Comparison of ENCODE assay signal across 1 cellular context in genomic region chr22:50193621-50194020, GRCh38.
TF ChIP-seq lines count a peak whose summit lies in the region.

No MANE protein-coding gene starts in this region.

TF ChIP-seq in HEK293, 187 proteins besides CTCF, POLR2A, EP300 and RAD21 (continued from another document):
- TF ChIP-seq ZNF280D (tag by site-specific recombination; IDR thresholded peaks at IDR 0.05) (no peak), ZNF311 (tag by site-specific recombination; IDR thresholded peaks at IDR 0.05; ENCODE audit: borderline replicate concordance) (no peak), ZNF19 (tag by site-specific recombination; IDR thresholded peaks at IDR 0.05; ENCODE audit: low read depth) (no peak), ZNF777 (tag by site-specific recombination; IDR thresholded peaks at IDR 0.05; ENCODE audit: borderline replicate concordance) (no peak), ZNF292 (tag by site-specific recombination; IDR thresholded peaks at IDR 0.05; ENCODE audit: borderline replicate concordance, low read depth) (no peak), HOXC10 (CRISPR knock-in tag; IDR thresholded peaks at IDR 0.05) (no peak), ZNF626 (tag by site-specific recombination; IDR thresholded peaks at IDR 0.05) (no peak), ZNF621 (tag by site-specific recombination; IDR thresholded peaks at IDR 0.05) (no peak)
- TF ChIP-seq, protein P1, sequence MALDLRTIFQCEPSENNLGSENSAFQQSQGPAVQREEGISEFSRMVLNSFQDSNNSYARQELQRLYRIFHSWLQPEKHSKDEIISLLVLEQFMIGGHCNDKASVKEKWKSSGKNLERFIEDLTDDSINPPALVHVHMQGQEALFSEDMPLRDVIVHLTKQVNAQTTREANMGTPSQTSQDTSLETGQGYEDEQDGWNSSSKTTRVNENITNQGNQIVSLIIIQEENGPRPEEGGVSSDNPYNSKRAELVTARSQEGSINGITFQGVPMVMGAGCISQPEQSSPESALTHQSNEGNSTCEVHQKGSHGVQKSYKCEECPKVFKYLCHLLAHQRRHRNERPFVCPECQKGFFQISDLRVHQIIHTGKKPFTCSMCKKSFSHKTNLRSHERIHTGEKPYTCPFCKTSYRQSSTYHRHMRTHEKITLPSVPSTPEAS (tag by site-specific recombination; IDR thresholded peaks at IDR 0.05) = no peak
